Comparison of ENCODE assay signal across 1 cellular context in genomic region chr7:15515201-15515777, GRCh38.
TF ChIP-seq lines count a peak whose summit lies in the region.

No MANE protein-coding gene starts in this region.

TF ChIP-seq in GM23338, 12 proteins besides CTCF, POLR2A, EP300 and RAD21 (continued from another document):
- TF ChIP-seq, protein P1, sequence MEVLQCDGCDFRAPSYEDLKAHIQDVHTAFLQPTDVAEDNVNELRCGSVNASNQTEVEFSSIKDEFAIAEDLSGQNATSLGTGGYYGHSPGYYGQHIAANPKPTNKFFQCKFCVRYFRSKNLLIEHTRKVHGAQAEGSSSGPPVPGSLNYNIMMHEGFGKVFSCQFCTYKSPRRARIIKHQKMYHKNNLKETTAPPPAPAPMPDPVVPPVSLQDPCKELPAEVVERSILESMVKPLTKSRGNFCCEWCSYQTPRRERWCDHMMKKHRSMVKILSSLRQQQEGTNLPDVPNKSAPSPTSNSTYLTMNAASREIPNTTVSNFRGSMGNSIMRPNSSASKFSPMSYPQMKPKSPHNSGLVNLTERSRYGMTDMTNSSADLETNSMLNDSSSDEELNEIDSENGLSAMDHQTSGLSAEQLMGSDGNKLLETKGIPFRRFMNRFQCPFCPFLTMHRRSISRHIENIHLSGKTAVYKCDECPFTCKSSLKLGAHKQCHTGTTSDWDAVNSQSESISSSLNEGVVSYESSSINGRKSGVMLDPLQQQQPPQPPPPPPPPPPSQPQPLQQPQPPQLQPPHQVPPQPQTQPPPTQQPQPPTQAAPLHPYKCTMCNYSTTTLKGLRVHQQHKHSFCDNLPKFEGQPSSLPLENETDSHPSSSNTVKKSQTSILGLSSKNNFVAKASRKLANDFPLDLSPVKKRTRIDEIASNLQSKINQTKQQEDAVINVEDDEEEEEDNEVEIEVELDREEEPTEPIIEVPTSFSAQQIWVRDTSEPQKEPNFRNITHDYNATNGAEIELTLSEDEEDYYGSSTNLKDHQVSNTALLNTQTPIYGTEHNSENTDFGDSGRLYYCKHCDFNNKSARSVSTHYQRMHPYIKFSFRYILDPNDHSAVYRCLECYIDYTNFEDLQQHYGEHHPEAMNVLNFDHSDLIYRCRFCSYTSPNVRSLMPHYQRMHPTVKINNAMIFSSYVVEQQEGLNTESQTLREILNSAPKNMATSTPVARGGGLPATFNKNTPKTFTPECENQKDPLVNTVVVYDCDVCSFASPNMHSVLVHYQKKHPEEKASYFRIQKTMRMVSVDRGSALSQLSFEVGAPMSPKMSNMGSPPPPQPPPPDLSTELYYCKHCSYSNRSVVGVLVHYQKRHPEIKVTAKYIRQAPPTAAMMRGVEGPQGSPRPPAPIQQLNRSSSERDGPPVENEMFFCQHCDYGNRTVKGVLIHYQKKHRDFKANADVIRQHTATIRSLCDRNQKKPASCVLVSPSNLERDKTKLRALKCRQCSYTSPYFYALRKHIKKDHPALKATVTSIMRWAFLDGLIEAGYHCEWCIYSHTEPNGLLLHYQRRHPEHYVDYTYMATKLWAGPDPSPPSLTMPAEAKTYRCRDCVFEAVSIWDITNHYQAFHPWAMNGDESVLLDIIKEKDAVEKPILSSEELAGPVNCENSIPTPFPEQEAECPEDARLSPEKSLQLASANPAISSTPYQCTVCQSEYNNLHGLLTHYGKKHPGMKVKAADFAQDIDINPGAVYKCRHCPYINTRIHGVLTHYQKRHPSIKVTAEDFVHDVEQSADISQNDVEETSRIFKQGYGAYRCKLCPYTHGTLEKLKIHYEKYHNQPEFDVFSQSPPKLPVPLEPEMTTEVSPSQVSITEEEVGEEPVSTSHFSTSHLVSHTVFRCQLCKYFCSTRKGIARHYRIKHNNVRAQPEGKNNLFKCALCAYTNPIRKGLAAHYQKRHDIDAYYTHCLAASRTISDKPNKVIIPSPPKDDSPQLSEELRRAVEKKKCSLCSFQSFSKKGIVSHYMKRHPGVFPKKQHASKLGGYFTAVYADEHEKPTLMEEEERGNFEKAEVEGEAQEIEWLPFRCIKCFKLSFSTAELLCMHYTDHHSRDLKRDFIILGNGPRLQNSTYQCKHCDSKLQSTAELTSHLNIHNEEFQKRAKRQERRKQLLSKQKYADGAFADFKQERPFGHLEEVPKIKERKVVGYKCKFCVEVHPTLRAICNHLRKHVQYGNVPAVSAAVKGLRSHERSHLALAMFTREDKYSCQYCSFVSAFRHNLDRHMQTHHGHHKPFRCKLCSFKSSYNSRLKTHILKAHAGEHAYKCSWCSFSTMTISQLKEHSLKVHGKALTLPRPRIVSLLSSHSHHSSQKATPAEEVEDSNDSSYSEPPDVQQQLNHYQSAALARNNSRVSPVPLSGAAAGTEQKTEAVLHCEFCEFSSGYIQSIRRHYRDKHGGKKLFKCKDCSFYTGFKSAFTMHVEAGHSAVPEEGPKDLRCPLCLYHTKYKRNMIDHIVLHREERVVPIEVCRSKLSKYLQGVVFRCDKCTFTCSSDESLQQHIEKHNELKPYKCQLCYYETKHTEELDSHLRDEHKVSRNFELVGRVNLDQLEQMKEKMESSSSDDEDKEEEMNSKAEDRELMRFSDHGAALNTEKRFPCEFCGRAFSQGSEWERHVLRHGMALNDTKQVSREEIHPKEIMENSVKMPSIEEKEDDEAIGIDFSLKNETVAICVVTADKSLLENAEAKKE (CRISPR knock-in tag; IDR thresholded peaks at IDR 0.05), result no peak
- TF ChIP-seq, protein P2, sequence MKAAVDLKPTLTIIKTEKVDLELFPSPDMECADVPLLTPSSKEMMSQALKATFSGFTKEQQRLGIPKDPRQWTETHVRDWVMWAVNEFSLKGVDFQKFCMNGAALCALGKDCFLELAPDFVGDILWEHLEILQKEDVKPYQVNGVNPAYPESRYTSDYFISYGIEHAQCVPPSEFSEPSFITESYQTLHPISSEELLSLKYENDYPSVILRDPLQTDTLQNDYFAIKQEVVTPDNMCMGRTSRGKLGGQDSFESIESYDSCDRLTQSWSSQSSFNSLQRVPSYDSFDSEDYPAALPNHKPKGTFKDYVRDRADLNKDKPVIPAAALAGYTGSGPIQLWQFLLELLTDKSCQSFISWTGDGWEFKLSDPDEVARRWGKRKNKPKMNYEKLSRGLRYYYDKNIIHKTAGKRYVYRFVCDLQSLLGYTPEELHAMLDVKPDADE (IDR thresholded peaks at IDR 0.05), result no peak
- TF ChIP-seq ZNF331 (CRISPR knock-in tag; IDR thresholded peaks at IDR 0.05; ENCODE audit: low read depth) (no peak), ZNF114 (CRISPR knock-in tag; IDR thresholded peaks at IDR 0.05) (no peak), JUNB (IDR thresholded peaks at IDR 0.05; ENCODE audit: unreplicated experiment) (no peak), EZH2phosphoT487 (IDR thresholded peaks at IDR 0.05; ENCODE audit: unreplicated experiment) (no peak), EZH2 (IDR thresholded peaks at IDR 0.05; ENCODE audit: low read depth, unreplicated experiment) (no peak), POLR2AphosphoS5 (IDR thresholded peaks at IDR 0.05; ENCODE audit: low read depth) (no peak), NANOG (IDR thresholded peaks at IDR 0.05; ENCODE audit: borderline replicate concordance) (no peak)
TF ChIP-seq in GM23338: peak in this region for 0.
